1 cellular context compared by ENCODE assay signal in the genomic region with DNA sequence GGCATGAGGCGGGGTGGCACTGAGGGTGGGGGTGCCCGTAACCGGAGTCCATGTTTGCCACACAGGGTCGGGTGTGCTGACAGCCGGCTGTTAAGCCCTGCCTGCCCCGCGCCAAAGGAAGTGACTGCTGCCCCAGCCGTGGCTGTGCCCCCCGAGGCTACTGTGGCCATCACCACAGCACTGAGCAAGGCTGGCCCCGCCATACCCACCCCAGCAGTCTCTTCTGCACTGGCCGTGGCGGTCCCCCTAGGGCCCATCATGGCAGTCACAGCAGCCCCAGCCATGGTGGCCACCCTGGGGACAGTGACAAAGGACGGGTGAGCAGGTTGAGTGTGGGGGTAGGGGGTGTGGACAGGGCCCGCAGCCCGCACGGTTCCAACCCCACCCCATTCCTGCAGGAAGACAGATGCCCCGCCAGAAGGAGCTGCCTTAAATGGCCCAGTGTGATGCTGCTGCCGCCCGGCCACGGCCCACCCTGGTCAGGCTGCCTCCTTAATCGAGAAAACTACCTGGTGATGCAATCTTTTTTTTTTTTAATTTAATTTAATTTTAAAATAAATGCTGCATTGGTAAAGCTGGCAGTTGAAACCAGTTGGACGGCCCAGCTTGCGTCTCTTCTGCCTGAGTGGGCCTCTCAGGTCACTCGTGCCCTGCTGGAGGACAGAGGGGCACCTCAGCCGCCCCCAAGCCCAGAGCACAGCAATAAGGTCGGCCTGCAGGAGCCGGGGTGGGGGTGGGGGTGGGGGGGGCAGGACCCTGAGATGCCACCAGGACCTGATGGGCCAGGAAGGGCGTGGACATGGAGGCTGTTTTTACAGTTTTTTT.
TF ChIP-seq lines count a peak whose summit lies in the region.

No MANE protein-coding gene starts in this region.

TF ChIP-seq in neural cell, 6 proteins besides CTCF, POLR2A, EP300 and RAD21:
- TF ChIP-seq, protein P1, sequence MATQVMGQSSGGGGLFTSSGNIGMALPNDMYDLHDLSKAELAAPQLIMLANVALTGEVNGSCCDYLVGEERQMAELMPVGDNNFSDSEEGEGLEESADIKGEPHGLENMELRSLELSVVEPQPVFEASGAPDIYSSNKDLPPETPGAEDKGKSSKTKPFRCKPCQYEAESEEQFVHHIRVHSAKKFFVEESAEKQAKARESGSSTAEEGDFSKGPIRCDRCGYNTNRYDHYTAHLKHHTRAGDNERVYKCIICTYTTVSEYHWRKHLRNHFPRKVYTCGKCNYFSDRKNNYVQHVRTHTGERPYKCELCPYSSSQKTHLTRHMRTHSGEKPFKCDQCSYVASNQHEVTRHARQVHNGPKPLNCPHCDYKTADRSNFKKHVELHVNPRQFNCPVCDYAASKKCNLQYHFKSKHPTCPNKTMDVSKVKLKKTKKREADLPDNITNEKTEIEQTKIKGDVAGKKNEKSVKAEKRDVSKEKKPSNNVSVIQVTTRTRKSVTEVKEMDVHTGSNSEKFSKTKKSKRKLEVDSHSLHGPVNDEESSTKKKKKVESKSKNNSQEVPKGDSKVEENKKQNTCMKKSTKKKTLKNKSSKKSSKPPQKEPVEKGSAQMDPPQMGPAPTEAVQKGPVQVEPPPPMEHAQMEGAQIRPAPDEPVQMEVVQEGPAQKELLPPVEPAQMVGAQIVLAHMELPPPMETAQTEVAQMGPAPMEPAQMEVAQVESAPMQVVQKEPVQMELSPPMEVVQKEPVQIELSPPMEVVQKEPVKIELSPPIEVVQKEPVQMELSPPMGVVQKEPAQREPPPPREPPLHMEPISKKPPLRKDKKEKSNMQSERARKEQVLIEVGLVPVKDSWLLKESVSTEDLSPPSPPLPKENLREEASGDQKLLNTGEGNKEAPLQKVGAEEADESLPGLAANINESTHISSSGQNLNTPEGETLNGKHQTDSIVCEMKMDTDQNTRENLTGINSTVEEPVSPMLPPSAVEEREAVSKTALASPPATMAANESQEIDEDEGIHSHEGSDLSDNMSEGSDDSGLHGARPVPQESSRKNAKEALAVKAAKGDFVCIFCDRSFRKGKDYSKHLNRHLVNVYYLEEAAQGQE (IDR thresholded peaks at IDR 0.05; ENCODE audit: borderline replicate concordance): no peak
- TF ChIP-seq POLR2AphosphoS5 (IDR thresholded peaks at IDR 0.05): peak; percentile 15
- TF ChIP-seq TAF1 (IDR thresholded peaks at IDR 0.05; ENCODE audit: low read depth): no peak
- no peak for TF ChIP-seq EZH2 (IDR thresholded peaks at IDR 0.05; ENCODE audit: borderline replicate concordance, insufficient read depth, low read length, poor library complexity, severe bottlenecking)
- TF ChIP-seq MXI1 (conservative IDR thresholded peaks at IDR 0.05; ENCODE audit: poor library complexity, severe bottlenecking): no peak
- TF ChIP-seq SMC3 (conservative IDR thresholded peaks at IDR 0.05; ENCODE audit: poor library complexity): no peak
